8 cellular contexts compared by ENCODE assay signal in the genomic region with DNA sequence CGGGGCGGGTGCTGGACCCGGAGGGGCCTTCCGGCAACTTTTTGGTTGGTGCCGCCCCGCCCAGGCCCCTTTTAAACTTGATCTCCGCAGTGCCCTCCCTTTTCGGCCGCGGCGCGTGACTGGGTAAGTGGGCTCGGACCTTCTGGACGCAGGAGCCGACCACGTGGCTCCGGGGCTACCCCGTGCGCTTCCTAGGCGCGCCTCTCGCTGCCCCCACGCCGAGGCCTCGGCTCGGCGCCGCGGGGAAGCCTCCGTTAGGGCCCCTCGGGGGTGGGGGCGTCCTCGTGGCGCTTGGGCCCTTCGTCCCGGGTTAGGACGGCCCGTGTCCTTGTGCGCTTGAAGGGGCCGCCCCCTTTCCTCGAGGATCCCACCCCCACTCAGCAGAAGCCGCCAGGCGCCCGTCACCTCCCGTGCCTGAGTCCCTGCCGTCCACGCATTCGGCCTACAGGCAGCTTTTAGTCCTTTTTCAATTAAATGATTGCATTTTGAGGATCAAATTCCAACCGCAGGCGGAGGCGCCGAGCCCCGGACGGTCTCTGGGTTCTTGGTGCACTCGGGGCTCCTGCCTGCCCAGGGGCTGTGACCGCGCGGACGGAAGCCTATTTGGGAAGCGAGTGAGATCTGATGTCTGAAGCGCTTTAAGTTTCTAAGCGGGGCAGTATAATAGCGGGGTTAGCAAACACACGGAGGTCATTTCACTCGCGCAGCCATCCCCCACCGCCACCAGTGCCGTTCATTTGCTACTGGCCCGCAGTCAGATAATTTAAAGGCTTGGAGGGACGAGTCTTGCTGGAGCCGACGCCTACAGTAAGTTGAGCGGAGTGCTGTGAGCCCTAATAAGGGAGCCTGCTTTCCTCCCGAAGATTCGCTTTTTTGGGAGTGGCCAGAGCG. TPM values are rescaled to one million over a fixed set of nuclear protein-coding genes. Genes with fewer than 3 reads are reported as not detected.
DNase-seq lines count a peak whose midpoint lies in the region; ATAC-seq, FAIRE-seq and TF ChIP-seq lines count a peak whose summit lies in the region.

No MANE protein-coding gene starts in this region.

- ATAC-seq in K562 = peak; percentile 85

- H3K27ac ChIP-seq in K562 (ENCODE audit: extremely low read depth, low read depth, low read length) (peak overlapping the region; percentile 90), small intestine (ENCODE audit: low read depth in 1 of 2, low read length in 1 of 2) (peak overlapping the region; percentile 56 to 89)

- peak; percentile 58 for FAIRE-seq in K562 (lab: Jason Lieb, UNC)
- FAIRE-seq in small intestine (lab: Jason Lieb, UNC) = no peak

- H4K20me1 ChIP-seq in K562 (replicated peaks; ENCODE audit: control insufficient read depth, insufficient read depth, low read length) = no peaks in the 10 kb centered on the region

- H3K4me2 ChIP-seq in K562 (ENCODE audit: insufficient read depth, low read length) = peak overlapping the region; percentile 82

- CTCF ChIA-PET in K562 (lab: Yijun Ruan, JAX; ENCODE audit: low intra/inter-chr PET ratio) = no interaction called here

- POLR2A ChIA-PET in K562 (lab: Yijun Ruan, JAX) = interaction anchor here (0.6 to 3.6 kb wide), 8 partner anchors 10 to 309 kb away, joined by 3 to 13 read pairs (median 3); no protein-coding TSS in a partner anchor

- H3K4me1 ChIP-seq in K562 (replicated peaks in 1 of 2; ENCODE audit: control insufficient read depth in 2 of 2, insufficient read depth in 2 of 2, low read length in 2 of 2) = peaks cover 17 to 31% of the 10 kb centered on the region in 2 experiments
- peaks cover 0 to 4% of the 10 kb centered on the region in 2 donors for H3K4me1 ChIP-seq in small intestine (ENCODE audit: control insufficient read depth in 2 of 2, insufficient read depth in 1 of 2, low read depth in 1 of 2, low read length in 1 of 2)

- H3K27me3 ChIP-seq in K562 (ENCODE audit: control insufficient read depth in 2 of 2, insufficient read depth in 2 of 2, low read length in 2 of 2) (no peaks in the 10 kb centered on the region), small intestine (ENCODE audit: control insufficient read depth in 2 of 2, insufficient read depth in 2 of 2, low read length in 2 of 2) (no peaks in the 10 kb centered on the region)

- peaks cover 35% of the 10 kb centered on the region for H3K79me2 ChIP-seq in K562 (ENCODE audit: control insufficient read depth, insufficient read depth, low read length)

- H3K9me1 ChIP-seq in K562 (ENCODE audit: control insufficient read depth, insufficient read depth, low read length) = no peaks in the 10 kb centered on the region

- H3K9ac ChIP-seq in K562 (ENCODE audit: insufficient read depth in 1 of 2, low read depth in 2 of 2, low read length in 2 of 2) = peak overlapping the region; percentile 90 to 98

- DNase-seq in HCEC 1CT (peak; percentile 90), M059J (ENCODE audit: low read depth) (peak; percentile 79), T-helper 9 cell (peak; percentile 71), K562 (ENCODE audit: extremely low read depth in 1 of 4, low spot score in 3 of 4) (peak; percentile 95 to 96 (median 96)), small intestine (peak; percentile 49), cortex of kidney (lab: John Stamatoyannopoulos, UW) (no peak)

- TF ChIP-seq CTCF in GM12875 (IDR thresholded peaks at IDR 0.05; ENCODE audit: borderline replicate concordance, insufficient read depth, low read depth, low read length) = no peak
- TF ChIP-seq CTCF in K562 (IDR thresholded peaks at IDR 0.05 in 2 of 3, conservative IDR thresholded peaks at IDR 0.05 in 1 of 3; ENCODE audit: insufficient read depth in 2 of 3, low read depth in 1 of 3, low read length in 3 of 3) = peak in 1 of 3 experiments; percentile 40; a peak in 1 of 6 replicates

- in situ Hi-C loops in K562 (cut with MboI) = no loop called here

- TF ChIP-seq EP300 in K562 (IDR thresholded peaks at IDR 0.05; ENCODE audit: low read length) = no peak

- TF ChIP-seq RAD21 in K562 (CRISPR knock-in tag; conservative IDR thresholded peaks at IDR 0.05 in 1 of 2, IDR thresholded peaks at IDR 0.05 in 1 of 2) = 0 out of 4 replicates have a peak, but pooled peaks of 1 of the 2 experiments have one; percentile 13

- peak overlapping the region; percentile 92 for H3K4me3 ChIP-seq in GM12875 (ENCODE audit: low read depth, low read length)
- H3K4me3 ChIP-seq in K562 = peak overlapping the region; percentile 56
- peak overlapping the region; percentile 83 for H3K4me3 ChIP-seq in iPS-18c (ENCODE audit: insufficient read depth, low read depth, low read length)
- H3K4me3 ChIP-seq in small intestine (ENCODE audit: low read depth in 1 of 2, low read length in 2 of 2) = peak overlapping the region; percentile 55 to 78

- H3K36me3 ChIP-seq in K562 (ENCODE audit: control insufficient read depth, insufficient read depth, low read length) (peaks cover 37% of the 10 kb centered on the region), small intestine (ENCODE audit: control insufficient read depth in 2 of 2, insufficient read depth in 2 of 2, low read length in 2 of 2) (no peaks in the 10 kb centered on the region)

- WGBS in K562 (ENCODE audit: insufficient coverage, low coverage, missing lambda C conversion rate) = 1% methylated on average over 69 of the region's 76 CpGs
- 0% methylated on average over 52 to 76 of the region's 76 CpGs for WGBS in small intestine, 3 donors

- H3K9me3 ChIP-seq in K562 (replicated peaks; ENCODE audit: control insufficient read depth, insufficient read depth, low read depth, low read length) = no peaks in the 10 kb centered on the region
- H3K9me3 ChIP-seq in iPS-18c (ENCODE audit: control insufficient read depth, insufficient read depth, low read length) = no peaks in the 10 kb centered on the region
- no peaks in the 10 kb centered on the region for H3K9me3 ChIP-seq in small intestine (ENCODE audit: control insufficient read depth, low read depth)

- intact Hi-C loops in K562 (cut with micrococcal nuclease) = loop anchor here (1.0 to 10.0 kb wide), 4 partner anchors 32 to 290 kb away; partner anchors contain the start of gene TOMM7

- BruUV-seq in K562 (replicated peaks; lab: Mats Ljungman, UMichigan) = no TSS peak

- peak overlapping the region; percentile 37 for H2AFZ ChIP-seq in K562 (ENCODE audit: low read depth, low read length)

- peak; percentile 84 for TF ChIP-seq POLR2A in K562 (conservative IDR thresholded peaks at IDR 0.05)

TF ChIP-seq in K562, 482 proteins besides CTCF, POLR2A, EP300 and RAD21 (continues in another document):
- TF ChIP-seq ERF (CRISPR knock-in tag; IDR thresholded peaks at IDR 0.05) (no peak; the same call in 1 of the 2 replicates), COPS2 (conservative IDR thresholded peaks at IDR 0.05) (no peak), REST (CRISPR knock-in tag; IDR thresholded peaks at IDR 0.05; ENCODE audit: low read depth) (peak; percentile 43; the same call in 1 of the 2 replicates), CBFA2T3 (IDR thresholded peaks at IDR 0.05) (peak; percentile 19; the same call in 1 of the 2 replicates), PHB (CRISPR knock-in tag; IDR thresholded peaks at IDR 0.05) (0 out of 2 replicates have a peak, but pooled peaks have one; percentile 47), E2F3 (CRISPR knock-in tag; IDR thresholded peaks at IDR 0.05) (peak; percentile 75; the same call in 1 of the 2 replicates), ZNF134 (CRISPR knock-in tag; conservative IDR thresholded peaks at IDR 0.05) (0 out of 2 replicates have a peak, but pooled peaks have one; percentile 8)

RNA-seq across cellular contexts. Expression of gene TOMM7, which starts 31.8 kb away (rescaled TPM):
- total RNA-seq in M059J (2014; rRNA removed; shearing (Covaris generic)) = 130 and 179 TPM in 2 replicates
- 33.0 and 56.7 TPM in 2 replicates for total RNA-seq in K562 (2011; cell fraction: chromatin; rRNA removed; ENCODE audit: low replicate concordance)
- total RNA-seq in K562 (2011; cell fraction: nucleolus; rRNA removed) = 99.1 and 138 TPM in 2 replicates
- 91.9 and 144 TPM in 2 replicates for total RNA-seq in K562 (2011; cell fraction: nucleoplasm; rRNA removed)
- total RNA-seq in K562 (2014; rRNA removed) (254 and 299 TPM in 2 replicates), K562 (2014; rRNA removed; fragmentation: Illumina TruSeq; extraction: Trizol) (527 and 643 TPM in 2 replicates), K562 (2015; rRNA removed; fragmentation: Illumina TruSeq; extraction: Trizol) (301 and 309 TPM in 2 replicates), K562 (2021) (421 and 457 TPM in 2 replicates)
- polyA plus RNA-seq in K562 (2011; rRNA removed) (1,717 and 2,316 TPM in 2 replicates), K562 (2014; fragmentation: Illumina TruSeq; extraction: Trizol) (263 and 283 TPM in 2 replicates), K562 (2014; fragmentation: Nextera tagmentation; extraction: Ambion mirVana) (100 to 1,000 TPM; 787 to 797 TPM), K562 (2014; rRNA removed) (564 and 638 TPM in 2 replicates), small intestine (100 to 1,000 TPM; 270 to 423 (median 357) TPM)
- 211 and 453 TPM in 2 replicates for polyA plus RNA-seq in K562 (2011; cell fraction: cytosol; rRNA removed)
- 114 and 243 TPM in 2 replicates for polyA plus RNA-seq in K562 (2011; cell fraction: nucleus; rRNA removed)
- 614 and 759 TPM in 2 replicates for polyA plus RNA-seq in K562 (2012)
- 96.8 and 124 TPM in 2 replicates for polyA minus RNA-seq in K562 (2011; rRNA and poly(A)+ RNA removed)
- 53.5 and 72.6 TPM in 2 replicates for polyA minus RNA-seq in K562 (2011; cell fraction: cytosol; rRNA and poly(A)+ RNA removed)
- polyA minus RNA-seq in K562 (2011; cell fraction: nucleus; rRNA and poly(A)+ RNA removed) = 31.4 and 79.2 TPM in 2 replicates
